Comparison of ENCODE assay signal across 14 cellular contexts in the genomic region with DNA sequence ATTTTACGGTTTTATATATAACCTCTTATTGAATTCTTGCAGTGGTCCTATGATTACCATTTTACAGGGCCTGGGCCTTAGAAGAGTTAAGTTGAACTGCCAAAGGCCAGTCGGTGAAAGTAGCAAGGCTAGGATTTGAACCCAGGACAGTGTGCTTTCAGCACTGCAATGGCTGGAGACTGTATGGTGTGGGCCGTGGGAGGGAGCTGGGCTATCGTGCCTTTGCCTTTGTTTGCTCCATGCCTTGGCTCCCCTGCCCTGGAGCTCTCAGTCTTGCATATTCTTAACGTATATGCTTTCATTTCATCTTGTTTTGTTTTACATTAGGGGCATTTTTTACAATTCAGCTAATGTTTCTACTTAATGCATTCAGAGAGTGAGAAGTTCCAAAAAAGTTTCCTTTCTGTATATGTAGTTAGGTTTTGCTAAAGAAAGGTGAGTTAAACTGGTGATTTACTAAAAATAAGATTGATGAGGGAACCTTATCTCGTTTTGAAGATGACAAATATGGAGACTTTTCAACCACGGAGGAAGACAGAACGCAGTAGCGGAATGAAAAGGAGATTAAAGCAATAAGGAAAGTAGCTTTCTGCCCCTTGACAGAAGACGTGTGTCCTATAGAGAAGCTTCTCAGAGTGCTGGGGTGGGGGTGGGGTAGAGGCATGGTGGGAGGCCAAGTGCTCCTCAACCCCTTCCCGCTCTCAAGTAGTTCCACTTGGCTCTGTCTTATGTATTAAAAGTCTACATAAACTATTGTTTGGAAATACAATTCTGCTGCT.
DNase-seq lines count a peak whose midpoint lies in the region; TF ChIP-seq lines count a peak whose summit lies in the region.
"Had no signal": no experiment of that assay in that cellular context is flagged by ENCODE, and none has a peak within 500 bp of the region (broad histone marks: within the 10 kb centered on the region; RNA-seq: fewer than 3 reads in every experiment).

No MANE protein-coding gene starts in this region.

- DNase-seq in GM12865 (ENCODE audit: low read depth) (peak; percentile 21), progenitor cell of endocrine pancreas (ENCODE audit: low spot score, unreplicated experiment) (no peak), NCI-H446 (lab: John Stamatoyannopoulos, UW) (no peak), GM19240 (ENCODE audit: insufficient read length, low spot score) (no peak), Caco-2 (no peak), stomach (no peak)
- DNase-seq in Jurkat, Clone E6-1 (ENCODE audit: low read depth, low spot score) = peak; percentile 51
- DNase-seq in activated naive CD4-positive, alpha-beta T cell treated with anti-CD3 and anti-CD28 coated beads, Interleukin-2, amount 10 ng/mL, durations not matched to agents 7 days and 5 days = no peak
- DNase-seq: activated CD4-positive, CD25-positive, alpha-beta regulatory T cell treated with anti-CD3 and anti-CD28 coated beads, Interleukin-2, amount 50 U/mL, for 72 hours; aorta; endodermal cell; GF-D8; NK-92 treated with Interleukin-12 subunit alpha and Interleukin-12 subunit beta, amount 100 ng/mL, for 24 hours had no signal

- peak overlapping the region; percentile 0 for H3K4me3 Mint-ChIP-seq in activated naive CD4-positive, alpha-beta T cell treated with anti-CD3 and anti-CD28 coated beads, Interleukin-2, amount 10 ng/mL, durations not matched to agents 7 days and 5 days
- no peak overlapping the region for H3K4me3 Mint-ChIP-seq in progenitor cell of endocrine pancreas (ENCODE audit: low read depth)
- no peak overlapping the region for H3K4me3 Mint-ChIP-seq in Caco-2 (ENCODE audit: unreplicated experiment)
- H3K4me3 Mint-ChIP-seq: endodermal cell had no signal

- H3K36me3 ChIP-seq in Caco-2 (ENCODE audit: control insufficient read depth, insufficient read depth, low read length) (peaks cover 2% of the 10 kb centered on the region; the same call in 1 of the 2 replicates), stomach (no peaks in the 10 kb centered on the region)
- H3K36me3 ChIP-seq: gastroesophageal sphincter had no signal

- intact Hi-C loops in Caco-2 (cut with micrococcal nuclease; ENCODE audit: unreplicated experiment) (no loop called here), stomach (cut with DNase I; ENCODE audit: low total_unique reads) (no loop called here)

- 71 to 83% (median 79%) methylated on average over 11 of the region's 11 CpGs for WGBS in stomach, 5 donors

- H3K4me3 ChIP-seq in GM12865 (ENCODE audit: low read depth, low read length) (no peak overlapping the region), Caco-2 (ENCODE audit: low read depth, low read length) (no peak overlapping the region), stomach (no peak overlapping the region)
- no peak overlapping the region for H3K4me3 ChIP-seq in Jurkat, Clone E6-1 (ENCODE audit: low read length)
- H3K4me3 ChIP-seq: gastroesophageal sphincter had no signal

- no peak for TF ChIP-seq CTCF in GM12865 (IDR thresholded peaks at IDR 0.05; ENCODE audit: insufficient read depth, low read depth, low read length, missing control alignments)
- TF ChIP-seq CTCF in progenitor cell of endocrine pancreas (IDR thresholded peaks at IDR 0.05; ENCODE audit: unreplicated experiment) = no peak
- no peak for TF ChIP-seq CTCF in Caco-2 (IDR thresholded peaks at IDR 0.05; ENCODE audit: insufficient read depth in 1 of 2, low read depth in 1 of 2, low read length in 1 of 2, severe bottlenecking in 1 of 2, unreplicated experiment in 1 of 2)
- TF ChIP-seq CTCF in stomach (IDR thresholded peaks at IDR 0.05) = no peak

- peaks cover 26% of the 10 kb centered on the region for H3K4me1 ChIP-seq in Caco-2
- peaks cover 0 to 13% (median 0%) of the 10 kb centered on the region in 4 donors for H3K4me1 ChIP-seq in stomach
- H3K4me1 ChIP-seq: gastroesophageal sphincter had no signal

- CTCF ChIA-PET in activated naive CD4-positive, alpha-beta T cell treated with anti-CD3 and anti-CD28 coated beads, Interleukin-2, amount 10 ng/mL, durations not matched to agents 7 days and 5 days (lab: Charles Lee) = interaction anchor here (0.6 to 1.8 kb wide), 4 partner anchors 59 to 435 kb away, joined by 3 to 8 read pairs (median 3); no protein-coding TSS in a partner anchor
- CTCF ChIA-PET in Caco-2 (lab: Charles Lee) = no interaction called here

- POLR2A ChIA-PET in Caco-2 (lab: Charles Lee) = no interaction called here

- H3K27me3 ChIP-seq in Caco-2 (replicated peaks; ENCODE audit: control insufficient read depth, insufficient read depth, low read length) (no peaks in the 10 kb centered on the region), stomach (no peaks in the 10 kb centered on the region)
- H3K27me3 ChIP-seq: gastroesophageal sphincter had no signal

- no peak overlapping the region for H3K27ac ChIP-seq in stomach
- H3K27ac ChIP-seq: gastroesophageal sphincter had no signal

- peaks cover 10% of the 10 kb centered on the region for H3K9me3 Mint-ChIP-seq in activated naive CD4-positive, alpha-beta T cell treated with anti-CD3 and anti-CD28 coated beads, Interleukin-2, amount 10 ng/mL, durations not matched to agents 7 days and 5 days
- peaks cover 2% of the 10 kb centered on the region for H3K9me3 Mint-ChIP-seq in progenitor cell of endocrine pancreas (ENCODE audit: low read depth)
- peaks cover 6% of the 10 kb centered on the region for H3K9me3 Mint-ChIP-seq in Caco-2 (ENCODE audit: unreplicated experiment)

- H3K4me1 Mint-ChIP-seq in activated naive CD4-positive, alpha-beta T cell treated with anti-CD3 and anti-CD28 coated beads, Interleukin-2, amount 10 ng/mL, durations not matched to agents 7 days and 5 days = peaks cover 75% of the 10 kb centered on the region
- peaks cover 17% of the 10 kb centered on the region for H3K4me1 Mint-ChIP-seq in progenitor cell of endocrine pancreas (ENCODE audit: low read depth)
- H3K4me1 Mint-ChIP-seq in Caco-2 (ENCODE audit: low read depth, unreplicated experiment) = peaks cover 16% of the 10 kb centered on the region
- H3K4me1 Mint-ChIP-seq: endodermal cell had no signal

- peaks cover 8% of the 10 kb centered on the region; the same call in 1 of the 2 replicates for H3K9me3 ChIP-seq in Caco-2
- H3K9me3 ChIP-seq in stomach = no peaks in the 10 kb centered on the region
- H3K9me3 ChIP-seq: gastroesophageal sphincter had no signal

- H3K27me3 Mint-ChIP-seq in activated naive CD4-positive, alpha-beta T cell treated with anti-CD3 and anti-CD28 coated beads, Interleukin-2, amount 10 ng/mL, durations not matched to agents 7 days and 5 days = no peaks in the 10 kb centered on the region
- H3K27me3 Mint-ChIP-seq in progenitor cell of endocrine pancreas = no peaks in the 10 kb centered on the region
- no peaks in the 10 kb centered on the region for H3K27me3 Mint-ChIP-seq in Caco-2 (ENCODE audit: insufficient read depth, unreplicated experiment)

- peaks cover 49% of the 10 kb centered on the region for H3K36me3 Mint-ChIP-seq in activated naive CD4-positive, alpha-beta T cell treated with anti-CD3 and anti-CD28 coated beads, Interleukin-2, amount 10 ng/mL, durations not matched to agents 7 days and 5 days
- H3K36me3 Mint-ChIP-seq in progenitor cell of endocrine pancreas (ENCODE audit: insufficient read depth) (peaks cover 8% of the 10 kb centered on the region), Caco-2 (ENCODE audit: insufficient read depth, unreplicated experiment) (peaks cover 24% of the 10 kb centered on the region)

- no peak for TF ChIP-seq EP300 in stomach (IDR thresholded peaks at IDR 0.05)

- peak overlapping the region; percentile 97 for H3K27ac Mint-ChIP-seq in activated naive CD4-positive, alpha-beta T cell treated with anti-CD3 and anti-CD28 coated beads, Interleukin-2, amount 10 ng/mL, durations not matched to agents 7 days and 5 days
- peak overlapping the region; percentile 3 for H3K27ac Mint-ChIP-seq in progenitor cell of endocrine pancreas
- H3K27ac Mint-ChIP-seq in Caco-2 (ENCODE audit: unreplicated experiment) = no peak overlapping the region
- H3K27ac Mint-ChIP-seq: endodermal cell had no signal

- BruUV-seq in Caco-2 (replicated peaks; lab: Mats Ljungman, UMichigan) = no TSS peak

- no peak for TF ChIP-seq POLR2A in stomach (IDR thresholded peaks at IDR 0.05)

Comparison
In these comparisons a context has a peak if more than half of its experiments do, and no peak if none do; other contexts are left out.
1. DNase-seq: peak in GM12865 (single experiment) and Jurkat, Clone E6-1 (single experiment); none in activated naive CD4-positive, alpha-beta T cell treated with anti-CD3 and anti-CD28 coated beads, Interleukin-2, amount 10 ng/mL, durations not matched to agents 7 days and 5 days (single experiment), progenitor cell of endocrine pancreas (single experiment), NCI-H446 (0 of 2), GM19240 (single experiment), Caco-2 (0 of 2) and stomach (single experiment).